8 cellular contexts compared by ENCODE assay signal in the genomic region with DNA sequence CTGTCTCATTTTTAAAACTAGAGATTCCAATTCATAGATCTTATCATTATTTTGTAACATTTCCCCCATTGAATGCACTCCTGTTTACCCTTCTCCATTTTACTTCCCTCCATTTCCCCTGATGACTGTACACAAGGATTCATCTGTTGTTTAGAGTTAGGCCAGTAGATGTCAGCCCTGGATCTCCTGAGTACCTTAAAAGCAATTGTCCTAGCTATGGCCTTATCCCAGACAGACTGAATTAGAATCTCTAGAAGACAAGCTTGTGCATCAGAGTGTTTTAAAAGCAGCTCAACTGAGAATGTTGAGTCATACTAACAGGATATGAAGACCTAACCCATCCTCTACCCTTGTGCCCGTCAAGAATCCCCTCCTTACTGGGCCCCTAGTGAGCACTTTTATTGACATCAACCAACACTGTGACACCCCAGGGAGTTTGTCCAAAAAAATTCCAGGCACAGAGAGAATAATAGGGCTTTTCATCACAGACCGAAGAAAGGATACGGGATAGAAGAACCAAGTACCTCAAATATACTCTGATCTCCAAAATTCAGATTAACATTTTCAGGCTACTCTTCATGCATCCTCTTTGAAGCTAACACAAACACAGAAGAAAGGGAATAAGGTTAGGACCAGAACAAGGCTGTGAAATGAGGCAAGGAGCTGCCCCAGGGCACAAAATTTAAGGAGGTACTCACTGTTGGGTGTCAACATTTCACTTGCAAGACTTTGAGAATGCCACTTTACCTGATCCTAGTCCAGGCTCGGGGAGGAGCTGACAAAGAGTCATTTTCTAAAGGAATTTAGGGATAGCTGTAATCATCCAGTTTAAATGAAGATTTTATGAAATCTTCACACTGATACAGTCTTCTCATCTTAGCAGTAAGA. TPM values are rescaled to one million over a fixed set of nuclear protein-coding genes. Genes with fewer than 3 reads are reported as not detected.
DNase-seq lines count a peak whose midpoint lies in the region; ATAC-seq, FAIRE-seq and TF ChIP-seq lines count a peak whose summit lies in the region.

No MANE protein-coding gene starts in this region.

- no peak overlapping the region for H3K4me3 ChIP-seq in CD8-positive, alpha-beta T cell (ENCODE audit: low read depth, low read length)
- H3K4me3 ChIP-seq in astrocyte of the cerebellum (ENCODE audit: low read depth, low read length) (no peak overlapping the region), HepG2 (replicated peaks in 1 of 3; ENCODE audit: insufficient read depth in 1 of 3, low read depth in 2 of 3, low read length in 3 of 3) (no peak overlapping the region), coronary artery (no peak overlapping the region)

- no peak for TF ChIP-seq CTCF in CD8-positive, alpha-beta T cell (IDR thresholded peaks at IDR 0.05)
- TF ChIP-seq CTCF in astrocyte of the cerebellum (IDR thresholded peaks at IDR 0.05; ENCODE audit: low read depth, low read length, missing control alignments), result peak; percentile 70
- TF ChIP-seq CTCF in HepG2 (CRISPR knock-in tag; IDR thresholded peaks at IDR 0.05), result peak; percentile 56
- no peak for TF ChIP-seq CTCF in coronary artery (IDR thresholded peaks at IDR 0.05)

- H3K36me3 ChIP-seq in CD8-positive, alpha-beta T cell (ENCODE audit: insufficient read depth, low read length), result peaks cover 14% of the 10 kb centered on the region
- no peaks in the 10 kb centered on the region for H3K36me3 ChIP-seq in HepG2 (replicated peaks in 1 of 2; ENCODE audit: control insufficient read depth in 1 of 2, insufficient read depth in 2 of 2, low read length in 2 of 2)

- no TSS peak for BruUV-seq in HepG2 (replicated peaks; lab: Mats Ljungman, UMichigan)

- H3K4me1 Mint-ChIP-seq in CD8-positive, alpha-beta T cell (ENCODE audit: low read depth), result peaks cover 75% of the 10 kb centered on the region

- no peaks in the 10 kb centered on the region for H3K79me2 ChIP-seq in HepG2 (ENCODE audit: insufficient read depth, low read length)

- intact Hi-C loops in CD8-positive, alpha-beta T cell (cut with DNase I, micrococcal nuclease), result loop anchor here (2.0 to 10.0 kb wide), 4 partner anchors 36 to 387 kb away; partner anchors contain the start of gene CD96 (in 2 of the 2)
- intact Hi-C loops in HepG2 (cut with micrococcal nuclease; ENCODE audit: unreplicated experiment), result loop anchor here (1.0 to 10.0 kb wide), 2 partner anchors 113 to 437 kb away; no protein-coding TSS in a partner anchor

- H3K9me3 ChIP-seq in CD8-positive, alpha-beta T cell (ENCODE audit: low read length), result no peaks in the 10 kb centered on the region
- no peaks in the 10 kb centered on the region for H3K9me3 ChIP-seq in HepG2 (ENCODE audit: low read length)

- no peak for FAIRE-seq in HepG2 (lab: Jason Lieb, UNC)

- H3K36me3 Mint-ChIP-seq in CD8-positive, alpha-beta T cell, result peaks cover 79% of the 10 kb centered on the region

- H3K27me3 Mint-ChIP-seq in CD8-positive, alpha-beta T cell (ENCODE audit: low read depth), result no peaks in the 10 kb centered on the region

- peak overlapping the region; percentile 53 for H3K27ac Mint-ChIP-seq in CD8-positive, alpha-beta T cell

- CTCF ChIA-PET in CD8-positive, alpha-beta T cell (lab: Charles Lee), result interaction anchor here (0.8 to 1.6 kb wide), 9 partner anchors 9 to 390 kb away, joined by 3 to 7 read pairs (median 3); no protein-coding TSS in a partner anchor
- CTCF ChIA-PET in HepG2 (lab: Yijun Ruan, JAX; ENCODE audit: low intra/inter-chr PET ratio, low total read pairs), result no interaction called here

- H3K4me3 Mint-ChIP-seq in CD8-positive, alpha-beta T cell, result no peak overlapping the region

- DNase-seq in CD8-positive, alpha-beta T cell, result no peak
- DNase-seq in NCI-H226 (peak; percentile 72), astrocyte of the cerebellum (ENCODE audit: low read depth) (peak; percentile 80), HepG2 (ENCODE audit: low spot score) (peak; percentile 16), coronary artery (ENCODE audit: low spot score) (no peak), NCI-H2029 (lab: John Stamatoyannopoulos, UW) (no peak)

- H3K4me2 ChIP-seq in HepG2 (ENCODE audit: low read depth, low read length), result no peak overlapping the region

- H3K27ac ChIP-seq in CD8-positive, alpha-beta T cell (ENCODE audit: low read depth, low read length), result no peak overlapping the region
- H3K27ac ChIP-seq in HepG2 (ENCODE audit: extremely low read length, insufficient read depth, low read length) (no peak overlapping the region), coronary artery (no peak overlapping the region)

- ATAC-seq in CD8-positive, alpha-beta T cell, result peak; percentile 90
- ATAC-seq in GM18858 (IDR thresholded peaks at IDR 0.05; ENCODE audit: unreplicated experiment) (peak; percentile 95), HG02970 (IDR thresholded peaks at IDR 0.05; ENCODE audit: low FRiP score, unreplicated experiment) (peak; percentile 75), HepG2 (peak; percentile 92)

- H2AFZ ChIP-seq in HepG2 (ENCODE audit: low read length), result no peak overlapping the region

- peaks cover 7% of the 10 kb centered on the region for H3K4me1 ChIP-seq in CD8-positive, alpha-beta T cell (ENCODE audit: insufficient read depth, low read length)
- no peaks in the 10 kb centered on the region for H3K4me1 ChIP-seq in HepG2 (ENCODE audit: insufficient read depth, low read length)

- no peak overlapping the region for H3K9ac ChIP-seq in HepG2 (ENCODE audit: insufficient read depth, low read depth, low read length)

- WGBS in HepG2 (ENCODE audit: low lambda C conversion rate), result 1% methylated on average over 4 of the region's 4 CpGs

- POLR2A ChIA-PET in CD8-positive, alpha-beta T cell (lab: Charles Lee), result interaction anchor here (0.6 to 1.3 kb wide), 2 partner anchors 28 to 229 kb away, joined by 4 to 5 read pairs; no protein-coding TSS in a partner anchor
- POLR2A ChIA-PET in HepG2 (lab: Yijun Ruan, JAX), result no interaction called here

- in situ Hi-C loops in astrocyte of the cerebellum (cut with HindIII; ENCODE audit: low sequenced_read_pairs) (loop anchor here (5.0 kb wide), 1 partner anchor 114 kb away; no protein-coding TSS in a partner anchor), HepG2 (cut with HindIII; ENCODE audit: extremely low pct_ligation_motif_present, low pct_unique_long_range_greater_than_20kb) (no loop called here)

- no peaks in the 10 kb centered on the region for H3K27me3 ChIP-seq in CD8-positive, alpha-beta T cell (ENCODE audit: insufficient read depth, low read length)
- no peaks in the 10 kb centered on the region for H3K27me3 ChIP-seq in HepG2 (ENCODE audit: control insufficient read depth in 1 of 2, insufficient read depth in 2 of 2, low read length in 2 of 2)

- TF ChIP-seq RAD21 in HepG2 (CRISPR knock-in tag; IDR thresholded peaks at IDR 0.05), result no peak

- H4K20me1 ChIP-seq in HepG2 (ENCODE audit: insufficient read depth, low read length), result no peaks in the 10 kb centered on the region

- H3K9me3 Mint-ChIP-seq in CD8-positive, alpha-beta T cell, result no peaks in the 10 kb centered on the region

- TF ChIP-seq EP300 in HepG2 (IDR thresholded peaks at IDR 0.05; ENCODE audit: low read depth in 2 of 2, low read length in 2 of 2) (no peak), HepG2 (CRISPR knock-in tag; IDR thresholded peaks at IDR 0.05; ENCODE audit: borderline replicate concordance) (no peak)

- TF ChIP-seq POLR2A in HepG2 (IDR thresholded peaks at IDR 0.05; ENCODE audit: insufficient read depth in 1 of 2, low read depth in 2 of 2, low read length in 2 of 2), result no peak

RNA-seq across cellular contexts. Expression of gene ZBED2, which starts 17.1 kb away (rescaled TPM):
- total RNA-seq in CD8-positive, alpha-beta T cell, result under 1 TPM; 0.19 to 0.22 TPM
- 0.04 TPM in 1 of 2 replicates, not detected in the other for total RNA-seq in HepG2 (2016; rRNA removed; fragmentation: Illumina TruSeq; extraction: Trizol)
- total RNA-seq in HepG2 (2016; cell fraction: cytosol; rRNA removed; fragmentation: Illumina TruSeq; extraction: Trizol; ENCODE audit: low read depth), result not detected in 2 replicates
- not detected in 2 replicates for total RNA-seq in HepG2 (2016; cell fraction: insoluble cytoplasmic fraction; rRNA removed; fragmentation: Illumina TruSeq; extraction: Trizol)
- total RNA-seq in HepG2 (2016; cell fraction: membrane; rRNA removed; fragmentation: Illumina TruSeq; extraction: Trizol), result not detected in 2 replicates
- not detected in 2 replicates for total RNA-seq in HepG2 (2016; cell fraction: nucleus; rRNA removed; fragmentation: Illumina TruSeq; extraction: Trizol)
- not detected in 2 replicates for polyA plus RNA-seq in HepG2 (2011; rRNA removed)
- polyA plus RNA-seq in HepG2 (2011; cell fraction: cytosol; rRNA removed), result not detected in 2 replicates
- polyA plus RNA-seq in HepG2 (2011; cell fraction: nucleus; rRNA removed), result 0.05 TPM in 1 of 2 replicates, not detected in the other
- not detected in 2 replicates for polyA plus RNA-seq in HepG2 (2012)
- polyA plus RNA-seq in HepG2 (2016; cell fraction: cytosol; fragmentation: Illumina TruSeq; extraction: Trizol; ENCODE audit: low read depth), result not detected in 2 replicates
- polyA plus RNA-seq in HepG2 (2016; cell fraction: insoluble cytoplasmic fraction; fragmentation: Illumina TruSeq; extraction: Trizol; ENCODE audit: low read depth), result not detected in 2 replicates
- not detected in 2 replicates for polyA plus RNA-seq in HepG2 (2016; cell fraction: membrane; fragmentation: Illumina TruSeq; extraction: Trizol; ENCODE audit: low read depth)
- polyA plus RNA-seq in HepG2 (2016; cell fraction: nucleus; fragmentation: Illumina TruSeq; extraction: Trizol; ENCODE audit: insufficient read depth, low read depth), result not detected in 2 replicates
- polyA minus RNA-seq in HepG2 (2011; rRNA and poly(A)+ RNA removed; ENCODE audit: low replicate concordance), result not detected in 2 replicates
- polyA minus RNA-seq in HepG2 (2011; cell fraction: cytosol; rRNA and poly(A)+ RNA removed), result not detected in 2 replicates
- not detected in 2 replicates for polyA minus RNA-seq in HepG2 (2011; cell fraction: nucleus; rRNA and poly(A)+ RNA removed)

RNA-seq across cellular contexts. Expression of gene CD96, which starts 36.0 kb away (rescaled TPM):
- total RNA-seq in CD8-positive, alpha-beta T cell, result 100 to 1,000 TPM; 218 to 219 TPM
- total RNA-seq in HepG2 (2016; rRNA removed; fragmentation: Illumina TruSeq; extraction: Trizol), result not detected in 2 replicates
- not detected in 2 replicates for total RNA-seq in HepG2 (2016; cell fraction: cytosol; rRNA removed; fragmentation: Illumina TruSeq; extraction: Trizol; ENCODE audit: low read depth)
- not detected in 2 replicates for total RNA-seq in HepG2 (2016; cell fraction: insoluble cytoplasmic fraction; rRNA removed; fragmentation: Illumina TruSeq; extraction: Trizol)
- total RNA-seq in HepG2 (2016; cell fraction: membrane; rRNA removed; fragmentation: Illumina TruSeq; extraction: Trizol), result not detected in 2 replicates
- total RNA-seq in HepG2 (2016; cell fraction: nucleus; rRNA removed; fragmentation: Illumina TruSeq; extraction: Trizol), result not detected in 2 replicates
- 0.01 TPM in 1 of 2 replicates, not detected in the other for polyA plus RNA-seq in HepG2 (2011; rRNA removed)
- not detected in 2 replicates for polyA plus RNA-seq in HepG2 (2011; cell fraction: cytosol; rRNA removed)
- polyA plus RNA-seq in HepG2 (2011; cell fraction: nucleus; rRNA removed), result 0.05 TPM in 1 of 2 replicates, not detected in the other
- polyA plus RNA-seq in HepG2 (2012), result not detected in 2 replicates
- polyA plus RNA-seq in HepG2 (2016; cell fraction: cytosol; fragmentation: Illumina TruSeq; extraction: Trizol; ENCODE audit: low read depth), result not detected in 2 replicates
- not detected in 2 replicates for polyA plus RNA-seq in HepG2 (2016; cell fraction: insoluble cytoplasmic fraction; fragmentation: Illumina TruSeq; extraction: Trizol; ENCODE audit: low read depth)
- not detected in 2 replicates for polyA plus RNA-seq in HepG2 (2016; cell fraction: membrane; fragmentation: Illumina TruSeq; extraction: Trizol; ENCODE audit: low read depth)
- polyA plus RNA-seq in HepG2 (2016; cell fraction: nucleus; fragmentation: Illumina TruSeq; extraction: Trizol; ENCODE audit: insufficient read depth, low read depth), result not detected in 2 replicates
- not detected in 2 replicates for polyA minus RNA-seq in HepG2 (2011; rRNA and poly(A)+ RNA removed; ENCODE audit: low replicate concordance)
- polyA minus RNA-seq in HepG2 (2011; cell fraction: cytosol; rRNA and poly(A)+ RNA removed), result not detected in 2 replicates
- not detected in 2 replicates for polyA minus RNA-seq in HepG2 (2011; cell fraction: nucleus; rRNA and poly(A)+ RNA removed)

Comparison
In these comparisons a context has a peak if more than half of its experiments do, and no peak if none do; other contexts are left out.
1. DNase-seq: peak in NCI-H226 (single experiment), astrocyte of the cerebellum (single experiment) and HepG2 (single experiment); none in CD8-positive, alpha-beta T cell (0 of 7), coronary artery (single experiment) and NCI-H2029 (single experiment).
2. CTCF ChIP-seq: peak in astrocyte of the cerebellum (single experiment) and HepG2 (single experiment); none in CD8-positive, alpha-beta T cell (single experiment) and coronary artery (single experiment).
3. RNA of gene CD96, which starts 36.0 kb away (total RNA-seq): 218 to 219 TPM in CD8-positive, alpha-beta T cell; not detected in HepG2; every median in the first group is over 100 times any median in the second.
4. Peak in every context shown above with its lines, with median percentiles within 50 percentile points of each other: ATAC-seq.